In genomic region chr4:766152-766515, GRCh38 we compare ENCODE assay signal across 10 cellular contexts. TPM values are rescaled to one million over a fixed set of nuclear protein-coding genes. Genes with fewer than 3 reads are reported as not detected.
DNase-seq lines count a peak whose midpoint lies in the region; ATAC-seq, FAIRE-seq and TF ChIP-seq lines count a peak whose summit lies in the region.
"Had no signal": no experiment of that assay in that cellular context is flagged by ENCODE, and none has a peak within 500 bp of the region (broad histone marks: within the 10 kb centered on the region; RNA-seq: fewer than 3 reads in every experiment).

No MANE protein-coding gene starts in this region.

- no peak overlapping the region for H3K4ac ChIP-seq in H9 (ENCODE audit: low read depth, low read length)

- no peak overlapping the region for H4K8ac ChIP-seq in H9 (replicated peaks; ENCODE audit: insufficient read length, low read depth, low read length)

- H3K23me2 ChIP-seq in H9 (ENCODE audit: insufficient read length, low read depth, low read length, poor library complexity, severe bottlenecking), result no peaks in the 10 kb centered on the region

- no peak overlapping the region for H3K18ac ChIP-seq in H9 (ENCODE audit: insufficient read length, low read depth, low read length)

- H3K9me3 ChIP-seq in H9 (ENCODE audit: control insufficient read depth, low read depth, low read length), result no peaks in the 10 kb centered on the region
- H3K9me3 ChIP-seq in adrenal gland (replicated peaks in 1 of 3), result no peaks in the 10 kb centered on the region
- no peaks in the 10 kb centered on the region for H3K9me3 ChIP-seq in keratinocyte (ENCODE audit: control insufficient read depth, low read depth, low read length)

- peak; percentile 67 for FAIRE-seq in keratinocyte (lab: Jason Lieb, UNC)

- H3K4me3 ChIP-seq in adrenal gland, result no peak overlapping the region
- H3K4me3 ChIP-seq in keratinocyte (ENCODE audit: control insufficient read depth in 2 of 3, extremely low read depth in 1 of 3, insufficient read depth in 2 of 3, low read depth in 1 of 3, low read length in 3 of 3), result no peak overlapping the region

- no peaks in the 10 kb centered on the region for H4K20me1 ChIP-seq in H9 (ENCODE audit: control insufficient read depth, insufficient read depth, insufficient read length)
- peaks cover 43% of the 10 kb centered on the region for H4K20me1 ChIP-seq in keratinocyte (ENCODE audit: control insufficient read depth, extremely low read depth, insufficient read depth, low read length)

- H4K5ac ChIP-seq in H9 (ENCODE audit: insufficient read length, low read depth, low read length), result no peak overlapping the region

- H3K36me3 Mint-ChIP-seq in H9 (ENCODE audit: insufficient read depth in 1 of 3, low read depth in 3 of 3), result peaks cover 60 to 87% (median 84%) of the 10 kb centered on the region in 3 experiments

- H2AFZ ChIP-seq in H9 (ENCODE audit: low read length), result no peak overlapping the region
- no peak overlapping the region for H2AFZ ChIP-seq in keratinocyte (ENCODE audit: control insufficient read depth, low read length)

- peak overlapping the region in 2 of 3 experiments; percentile 6 to 53; a peak in 2 of 7 replicates for H3K27ac Mint-ChIP-seq in H9

- ATAC-seq in GM19463 (IDR thresholded peaks at IDR 0.05; ENCODE audit: unreplicated experiment) (no peak), HG03442 (IDR thresholded peaks at IDR 0.05; ENCODE audit: unreplicated experiment) (no peak), HG02571 (IDR thresholded peaks at IDR 0.05; ENCODE audit: unreplicated experiment) (no peak)

- intact Hi-C loops in adrenal gland (cut with DNase I), result no loop called here

- no peak overlapping the region for H3K14ac ChIP-seq in H9 (ENCODE audit: insufficient read depth, low read length)

- no peaks in the 10 kb centered on the region for H3K9me1 ChIP-seq in keratinocyte (ENCODE audit: control insufficient read depth, extremely low read depth, insufficient read depth, low read length)

- dilution Hi-C loops in keratinocyte (cut with MboI; ENCODE audit: extremely low pct_ligation_motif_present, low sequenced_read_pairs), result no loop called here

- H3K36me3 ChIP-seq in adrenal gland (replicated peaks in 1 of 2) (peaks cover 0 to 64% of the 10 kb centered on the region in 2 donors), keratinocyte (ENCODE audit: control insufficient read depth in 2 of 2, extremely low read depth in 1 of 2, insufficient read depth in 2 of 2, low read length in 2 of 2) (peaks cover 29 to 41% of the 10 kb centered on the region in 2 experiments)

- no peak overlapping the region for H4K91ac ChIP-seq in H9 (ENCODE audit: insufficient read length, low read depth, low read length)

- H3K27me3 ChIP-seq in H9 (ENCODE audit: insufficient read depth, low read length) (no peaks in the 10 kb centered on the region), adrenal gland (no peaks in the 10 kb centered on the region), keratinocyte (ENCODE audit: control insufficient read depth, extremely low read depth, insufficient read depth, low read length) (no peaks in the 10 kb centered on the region)

- no peak overlapping the region for H2BK20ac ChIP-seq in H9 (ENCODE audit: low read depth, low read length, poor library complexity, severe bottlenecking)

- H2BK120ac ChIP-seq in H9 (ENCODE audit: low read depth, low read length, poor library complexity, severe bottlenecking), result no peak overlapping the region

- no peak overlapping the region for H2BK12ac ChIP-seq in H9 (ENCODE audit: insufficient read length, low read depth, low read length)

- no peak overlapping the region for H3K56ac ChIP-seq in H9 (ENCODE audit: insufficient read length, low read depth, low read length)

- no peaks in the 10 kb centered on the region for H3K4me1 ChIP-seq in H9 (ENCODE audit: insufficient read depth, low read length)
- peaks cover 11 to 38% of the 10 kb centered on the region in 2 donors for H3K4me1 ChIP-seq in adrenal gland (replicated peaks in 1 of 2)
- peaks cover 19% of the 10 kb centered on the region for H3K4me1 ChIP-seq in keratinocyte (ENCODE audit: control insufficient read depth, extremely low read depth, insufficient read depth, low read length)

- peak; percentile 49 for DNase-seq in AG20443 (ENCODE audit: low spot score)
- DNase-seq in H9, result no peak
- peak; percentile 63 to 91 (median 81) for DNase-seq in adrenal gland
- no peak for DNase-seq in keratinocyte (ENCODE audit: low read depth, low spot score)
- no peak for DNase-seq in DMS153 treated with DMSO at 0.1 percent for 48 hours (lab: John Stamatoyannopoulos, UW; ENCODE audit: unreplicated experiment)
- DNase-seq: cerebellar nuclear complex had no signal

- H3K27ac ChIP-seq in H9 (ENCODE audit: insufficient read length, low read depth, low read length) (no peak overlapping the region), adrenal gland (peak overlapping the region; percentile 1 to 89 (median 83)), keratinocyte (ENCODE audit: control insufficient read depth, insufficient read depth, low read length) (peak overlapping the region; percentile 54)

- no peak for TF ChIP-seq CTCF in H9 (conservative IDR thresholded peaks at IDR 0.05)
- TF ChIP-seq CTCF in adrenal gland (IDR thresholded peaks at IDR 0.05), result no peak
- no peak for TF ChIP-seq CTCF in keratinocyte (optimal IDR thresholded peaks at IDR 0.05 in 1 of 3, IDR thresholded peaks at IDR 0.05 in 1 of 3, conservative IDR thresholded peaks at IDR 0.05 in 1 of 3; ENCODE audit: extremely low read depth in 1 of 3, insufficient read depth in 2 of 3, low read length in 3 of 3)

- H3K27me3 Mint-ChIP-seq in H9 (ENCODE audit: low read depth), result peaks cover 4% of the 10 kb centered on the region; the same call in 1 of the 2 replicates

- H3K79me1 ChIP-seq in H9 (ENCODE audit: insufficient read depth, low read depth, low read length, poor library complexity, severe bottlenecking), result no peaks in the 10 kb centered on the region

- H3K9ac ChIP-seq in H9 (ENCODE audit: extremely low read depth, insufficient read length, low read length) (no peak overlapping the region), keratinocyte (ENCODE audit: control insufficient read depth, extremely low read depth, insufficient read depth, low read length) (peak overlapping the region; percentile 28)

- no peak overlapping the region for H3K4me3 Mint-ChIP-seq in H9

- H3K9me3 Mint-ChIP-seq in H9, result peaks cover 2 to 20% of the 10 kb centered on the region in 2 experiments; a peak in 3 of 5 replicates

- no peak overlapping the region for H3K23ac ChIP-seq in H9 (ENCODE audit: insufficient read length, low read depth, low read length)

- no peak for TF ChIP-seq POLR2A in adrenal gland (IDR thresholded peaks at IDR 0.05)

- H2BK5ac ChIP-seq in H9 (ENCODE audit: insufficient read length, low read length), result no peak overlapping the region

- H3T11ph ChIP-seq in H9 (ENCODE audit: low read length), result no peak overlapping the region

- no peak overlapping the region for H3K4me2 ChIP-seq in H9 (ENCODE audit: insufficient read depth, insufficient read length, low read length)
- H3K4me2 ChIP-seq in keratinocyte (ENCODE audit: control insufficient read depth, extremely low read depth, insufficient read depth, low read depth, low read length), result no peak overlapping the region

- no peak overlapping the region for H2BK15ac ChIP-seq in H9 (ENCODE audit: low read depth, low read length)

- peaks cover 12 to 20% of the 10 kb centered on the region in 2 experiments for H3K4me1 Mint-ChIP-seq in H9

- H3K79me2 ChIP-seq in H9 (ENCODE audit: insufficient read depth, low read length) (peaks cover 2% of the 10 kb centered on the region; the same call in 1 of the 2 replicates), keratinocyte (ENCODE audit: control insufficient read depth, insufficient read depth, low read length) (peaks cover 21% of the 10 kb centered on the region)

- H2AK5ac ChIP-seq in H9 (ENCODE audit: insufficient read length, low read length), result no peak overlapping the region

- no CpG with 5 or more reads among the region's 7 CpGs for WGBS in H9 (ENCODE audit: extremely low coverage, insufficient read length, low lambda C conversion rate)
- 42 to 60% (median 49%) methylated on average over 7 of the region's 7 CpGs for WGBS in adrenal gland, 4 donors

RNA-seq across cellular contexts. Expression of gene CPLX1, which starts 59.8 kb away (rescaled TPM):
- total RNA-seq in H9 (2021) (0.48 and 0.90 TPM in 2 replicates), adrenal gland (10 to 100 TPM in 3 of 8 donors, 1 to 10 TPM in 5; 1.7 to 25.3 (median 7.3) TPM)
- polyA plus RNA-seq in adrenal gland (10 to 100 TPM in 2 of 3 donors, 1 to 10 TPM in 1; 6.3 to 24.2 (median 14.9) TPM), keratinocyte (0.04 to 0.05 TPM in 2 of 3 replicates, not detected in the other)
- not detected for polyA plus RNA-seq in keratinocyte (2011; ENCODE audit: low read depth)
- polyA plus RNA-seq in keratinocyte (2011; cell fraction: cytosol; rRNA removed), result 0.07 and 0.16 TPM in 2 replicates
- polyA plus RNA-seq in keratinocyte (2011; cell fraction: nucleus; rRNA removed), result 0.10 and 0.13 TPM in 2 replicates
- polyA plus RNA-seq in keratinocyte (2012; ENCODE audit: low replicate concordance), result 0.10 and 0.17 TPM in 2 replicates
- polyA minus RNA-seq in keratinocyte, result not detected in 3 replicates
- not detected for polyA minus RNA-seq in keratinocyte (2011; cell fraction: cytosol; rRNA and poly(A)+ RNA removed)
- polyA minus RNA-seq in keratinocyte (2011; cell fraction: nucleus; rRNA and poly(A)+ RNA removed), result not detected in 2 replicates
- total RNA-seq: Daoy had no signal

Comparison
In these comparisons a context has a peak if more than half of its experiments do, and no peak if none do; other contexts are left out.
1. DNase-seq: peak in AG20443 (single experiment) and adrenal gland (7 of 7); none in H9 (single experiment), keratinocyte (single experiment) and DMS153 treated with DMSO at 0.1 percent for 48 hours (single experiment).